Comparison of ENCODE assay signal across 36 cellular contexts in the genomic region with DNA sequence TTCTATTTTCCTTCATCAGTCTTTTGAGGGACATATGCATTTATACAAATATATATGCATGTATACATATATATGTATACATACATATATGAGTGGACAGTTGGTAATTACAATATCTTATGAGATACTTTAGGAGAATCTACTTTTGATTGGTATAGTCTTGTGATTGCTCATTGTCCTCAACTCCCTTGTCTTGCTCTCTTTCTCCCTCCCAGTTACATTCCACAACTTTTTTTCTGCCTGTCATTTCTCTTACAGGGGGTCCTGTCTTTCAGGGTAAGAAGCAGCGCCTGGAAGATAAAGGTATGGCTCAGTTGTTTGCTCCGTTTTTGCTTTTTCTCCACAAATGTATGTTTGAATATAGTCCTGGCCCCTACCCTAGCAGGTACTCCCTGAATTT. TPM values are rescaled to one million over a fixed set of nuclear protein-coding genes. Genes with fewer than 3 reads are reported as not detected.
"Had no signal": no experiment of that assay in that cellular context is flagged by ENCODE, and none has a peak within 500 bp of the region (broad histone marks: within the 10 kb centered on the region; RNA-seq: fewer than 3 reads in every experiment).

No MANE protein-coding gene starts in this region.

- FAIRE-seq: astrocyte, TTC549 had no signal

- H3K27ac ChIP-seq: adrenal gland, body of pancreas, brain microvascular endothelial cell, breast epithelium, VCaP had no signal

- H3K9me3 ChIP-seq: adrenal gland, body of pancreas had no signal

- H3K27me3 ChIP-seq: body of pancreas, brain microvascular endothelial cell, breast epithelium had no signal

- H3K36me3 ChIP-seq: adrenal gland, brain microvascular endothelial cell, breast epithelium had no signal

- ATAC-seq: activated CD8-positive, alpha-beta T cell treated with anti-CD3 and anti-CD28 coated beads for 36 hours; activated naive CD4-positive, alpha-beta T cell treated with anti-CD3 and anti-CD28 coated beads, Interleukin-2, amount 50 U/mL, for 72 hours; activated T-cell treated with anti-CD3 and anti-CD28 coated beads, Interleukin-2, amount 50 U/mL, for 4 hours; activated T-cell treated with anti-CD3 and anti-CD28 coated beads, Interleukin-2, amount 50 U/mL, for 72 hours; activated T-helper 17 cell treated with anti-CD3 and anti-CD28 coated beads, Interleukin-2, amount 50 U/mL, for 72 hours; body of pancreas had no signal

- H3K4me1 ChIP-seq: adrenal gland, breast epithelium had no signal

- DNase-seq: activated B cell treated with CpG ODN at 0.5 μM for 24 hours; activated CD4-positive, alpha-beta memory T cell treated with anti-CD3 and anti-CD28 coated beads for 36 hours; activated CD4-positive, alpha-beta T cell treated with anti-CD3 and anti-CD28 coated beads for 4 hours; activated CD4-positive, alpha-beta T cell treated with anti-CD3 and anti-CD28 coated beads, Interleukin-2, amount 10 ng/mL, durations not matched to agents 24 days and 14 days; activated CD4-positive, alpha-beta T cell treated with anti-CD3 and anti-CD28 coated beads, Interleukin-2, amount 50 U/mL, for 1 hour; activated CD4-positive, alpha-beta T cell treated with anti-CD3 and anti-CD28 coated beads, Interleukin-2, amount 50 U/mL, for 4 hours; activated CD4-positive, CD25-positive, alpha-beta regulatory T cell treated with anti-CD3 and anti-CD28 coated beads, Interleukin-2, amount 50 U/mL, for 72 hours; activated CD8-positive, alpha-beta memory T cell treated with anti-CD3 and anti-CD28 coated beads, Interleukin-2, amount 50 U/mL, for 4 hours; activated CD8-positive, alpha-beta T cell treated with anti-CD3 and anti-CD28 coated beads for 36 hours; activated effector memory CD4-positive, alpha-beta T cell treated with anti-CD3 and anti-CD28 coated beads, Interleukin-2, amount 50 U/mL, for 16 hours; activated gamma-delta T cell treated with Interleukin-2 at 50 U/mL for 16 hours; activated naive CD4-positive, alpha-beta T cell; activated naive CD4-positive, alpha-beta T cell treated with anti-CD3 and anti-CD28 coated beads for 36 hours; activated naive CD4-positive, alpha-beta T cell treated with anti-CD3 and anti-CD28 coated beads, Interleukin-2, amount 50 U/mL, for 16 hours; activated naive CD8-positive, alpha-beta T cell treated with anti-CD3 and anti-CD28 coated beads for 36 hours; activated T-cell treated with anti-CD3 and anti-CD28 coated beads for 4 hours; activated T-cell treated with anti-CD3 and anti-CD28 coated beads, Interleukin-2, amount 50 U/mL, for 1 hour; activated T-cell treated with anti-CD3 and anti-CD28 coated beads, Interleukin-2, amount 50 U/mL, for 4 hours; activated T-cell treated with anti-CD3 and anti-CD28 coated beads, Interleukin-2, amount 50 U/mL, for 72 hours; adrenal gland; amniotic stem cell; aorta; body of pancreas; brain microvascular endothelial cell; central memory CD4-positive, alpha-beta T cell; T-helper 1 cell; T-helper 2 cell; T-helper 9 cell had no signal

- H3K4me3 ChIP-seq: adrenal gland, body of pancreas, breast epithelium had no signal

RNA-seq across cellular contexts. Expression of a gene that starts 19.9 kb away (rescaled TPM):
- total RNA-seq: activated B cell treated with CpG ODN at 0.5 μM for 24 hours; activated CD4-positive, alpha-beta memory T cell treated with anti-CD3 and anti-CD28 coated beads for 36 hours; activated CD4-positive, alpha-beta T cell treated with anti-CD3 and anti-CD28 coated beads, Interleukin-2, amount 10 ng/mL, durations not matched to agents 24 days and 14 days; activated CD8-positive, alpha-beta memory T cell treated with anti-CD3 and anti-CD28 coated beads for 36 hours; activated CD8-positive, alpha-beta T cell treated with anti-CD3 and anti-CD28 coated beads for 36 hours; activated naive CD4-positive, alpha-beta T cell treated with anti-CD3 and anti-CD28 coated beads for 36 hours; activated naive CD4-positive, alpha-beta T cell treated with anti-CD3 and anti-CD28 coated beads, Interleukin-2, amount 50 U/mL, for 72 hours; activated naive CD8-positive, alpha-beta T cell treated with anti-CD3 and anti-CD28 coated beads for 36 hours; activated T-cell treated with anti-CD3 and anti-CD28 coated beads, Interleukin-2, amount 50 U/mL, for 72 hours; activated T-helper 1 cell treated with anti-CD3 and anti-CD28 coated beads, Interleukin-12 subunit alpha, Interleukin-12 subunit beta, Interleukin-2, Interleukin-4 antibody, amounts not matched to agents 30 ng/mL and 10 ng/mL and 1 ng/mL, durations not matched to agents 14 hours and 24 hours and 36 hours; activated T-helper 17 cell treated with anti-CD3 and anti-CD28 coated beads, Interleukin-2, amount 50 U/mL, for 72 hours had no signal
